Comparison of ENCODE assay signal across 26 cellular contexts in the genomic region with DNA sequence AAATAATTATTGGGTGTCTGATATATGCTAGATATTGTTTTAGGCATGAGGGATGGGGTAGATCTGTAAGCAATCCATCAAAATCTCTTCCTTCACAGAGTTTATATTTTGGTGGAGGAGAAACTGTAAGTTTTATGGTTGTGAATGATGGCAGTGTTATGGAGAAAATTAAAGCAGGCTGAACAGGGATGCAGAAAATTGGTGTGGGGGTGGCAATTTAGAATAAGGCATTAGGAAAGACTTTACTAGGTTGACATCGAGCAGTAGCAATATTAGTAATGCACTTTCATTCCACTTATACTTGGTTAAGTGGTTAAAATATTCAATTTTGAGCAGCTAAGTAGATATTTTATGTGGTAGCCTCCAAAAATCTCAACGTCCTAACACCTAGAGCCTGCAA.
"Had no signal": no experiment of that assay in that cellular context is flagged by ENCODE, and none has a peak within 500 bp of the region (broad histone marks: within the 10 kb centered on the region; RNA-seq: fewer than 3 reads in every experiment).

No MANE protein-coding gene starts in this region.

- H3K4me1 ChIP-seq: suprapubic skin, testis, thyroid gland, tibial artery, upper lobe of right lung, uterus, vagina had no signal

- H3K36me3 ChIP-seq: stomach, suprapubic skin, thoracic aorta, thyroid gland, tibial artery, tibial nerve, transverse colon, upper lobe of left lung, upper lobe of right lung, uterus, vagina had no signal

- DNase-seq: stimulated activated CD4-positive, alpha-beta T cell treated with anti-CD3 and anti-CD28 coated beads, Interleukin-2, amount 100 ng/mL, for 48 hours; stimulated activated CD4-positive, alpha-beta T cell treated with anti-CD3 and anti-CD28 coated beads, Interleukin-4, amount 100 ng/mL, for 1 hour; stimulated activated CD4-positive, alpha-beta T cell treated with anti-CD3 and anti-CD28 coated beads, Interleukin-4, amount 100 ng/mL, for 24 hours; stimulated activated CD4-positive, alpha-beta T cell treated with anti-CD3 and anti-CD28 coated beads, Interleukin-4, amount 100 ng/mL, for 4 hours; stimulated activated CD8-positive, alpha-beta memory T cell treated with anti-CD3 and anti-CD28 coated beads, Interleukin-4, amount 100 ng/mL, for 48 hours; stimulated activated naive B cell treated with anti-CD40 and anti-IgM and Interleukin-4, amounts not matched to agents 10 μg/mL and 1 μg/mL and 100 μg/mL, for 72 hours; stimulated activated naive CD4-positive, alpha-beta T cell; stimulated activated naive CD4-positive, alpha-beta T cell treated with Interleukin-2 at 50 U/mL for 16 hours; stimulated activated naive CD8-positive, alpha-beta T cell treated with anti-CD3 and anti-CD28 coated beads, Interleukin-15, amount 100 ng/mL, for 72 hours; stimulated activated naive CD8-positive, alpha-beta T cell treated with anti-CD3 and anti-CD28 coated beads, Interleukin-15, Interleukin-2, amounts not matched to agents 100 U/mL and 50 U/mL, for 24 hours; stomach; substantia nigra; testis; thyroid gland; tibial artery; transverse colon; trophoblast cell; upper lobe of left lung; upper lobe of right lung; uterus had no signal

- H3K27ac ChIP-seq: stomach, suprapubic skin, testis, thoracic aorta, thyroid gland, tibial artery, tibial nerve, transverse colon, upper lobe of left lung, upper lobe of right lung, uterus, vagina had no signal

- ATAC-seq: stimulated activated effector memory CD8-positive, alpha-beta T cell treated with anti-CD3 and anti-CD28 coated beads, Interleukin-12 subunit alpha, Interleukin-12 subunit beta, amount 100 ng/mL, for 72 hours; stimulated activated memory B cell treated with anti-CD40 and anti-IgM and Interleukin-4, amounts not matched to agents 10 μg/mL and 1 μg/mL and 100 μg/mL, for 72 hours; stimulated activated naive B cell treated with anti-CD40 and anti-IgM and Interleukin-4, amounts not matched to agents 10 μg/mL and 1 μg/mL and 100 μg/mL, for 72 hours; stimulated activated naive CD8-positive, alpha-beta T cell treated with anti-CD3 and anti-CD28 coated beads, Interleukin-15, amount 100 ng/mL, for 72 hours; stimulated activated naive CD8-positive, alpha-beta T cell treated with anti-CD3 and anti-CD28 coated beads, Interleukin-15, Interleukin-2, amounts not matched to agents 100 U/mL and 50 U/mL, for 24 hours; upper lobe of right lung had no signal

- H3K9me3 ChIP-seq: stomach, suprapubic skin, testis, thoracic aorta, thyroid gland, tibial artery, tibial nerve, transverse colon, upper lobe of left lung, upper lobe of right lung, uterus, vagina had no signal

- H3K27me3 ChIP-seq: stomach, suprapubic skin, testis, thyroid gland, tibial artery, tibial nerve, transverse colon, upper lobe of left lung, upper lobe of right lung, uterus, vagina had no signal

- H3K4me3 ChIP-seq: stomach, suprapubic skin, testis, thoracic aorta, thyroid gland, tibial artery, tibial nerve, transverse colon, upper lobe of left lung, upper lobe of right lung, uterus, vagina had no signal
